18 cellular contexts compared by ENCODE assay signal in the genomic region with DNA sequence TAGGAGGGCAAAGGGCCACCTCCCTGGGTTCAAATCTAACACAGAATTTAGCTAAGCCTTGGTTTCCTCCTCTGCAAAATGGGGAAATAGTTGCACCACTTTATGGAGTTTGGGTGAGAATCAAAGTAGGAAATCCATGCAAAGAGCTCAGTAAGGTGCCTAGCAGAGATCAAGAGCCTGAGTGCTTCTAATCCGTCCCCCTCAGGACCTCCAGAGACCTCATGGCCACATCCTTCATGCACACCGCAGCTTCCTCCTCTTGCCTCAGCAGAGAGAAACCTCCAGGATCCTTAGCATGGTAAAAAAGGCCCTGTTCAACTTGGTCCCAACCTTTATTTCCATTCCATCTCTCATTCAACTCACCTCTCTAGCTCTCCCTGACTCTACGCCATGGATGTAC. TPM values are rescaled to one million over a fixed set of nuclear protein-coding genes. Genes with fewer than 3 reads are reported as not detected.
DNase-seq lines count a peak whose midpoint lies in the region; ATAC-seq and TF ChIP-seq lines count a peak whose summit lies in the region.
"Had no signal": no experiment of that assay in that cellular context is flagged by ENCODE, and none has a peak within 500 bp of the region (broad histone marks: within the 10 kb centered on the region; RNA-seq: fewer than 3 reads in every experiment).

No MANE protein-coding gene starts in this region.

- H4K5ac ChIP-seq in H9 (ENCODE audit: insufficient read length, low read depth, low read length) = no peak overlapping the region

- no CpG with 5 or more reads among the region's 3 CpGs for WGBS in H9 (ENCODE audit: extremely low coverage, insufficient read length, low lambda C conversion rate)
- WGBS in stomach, 5 donors = 76 to 92% (median 79%) methylated on average over 3 of the region's 3 CpGs

- H3K36me3 Mint-ChIP-seq in H9 (ENCODE audit: insufficient read depth in 1 of 3, low read depth in 3 of 3) = no peaks in the 10 kb centered on the region
- H3K36me3 Mint-ChIP-seq: naive thymus-derived CD4-positive, alpha-beta T cell had no signal

- peak overlapping the region; percentile 60 for H3T11ph ChIP-seq in H9 (ENCODE audit: low read length)

- H3K9ac ChIP-seq in H9 (ENCODE audit: extremely low read depth, insufficient read length, low read length) = no peak overlapping the region

- intact Hi-C loops in left lung (cut with DNase I) = no loop called here
- intact Hi-C loops in stomach (cut with DNase I; ENCODE audit: low total_unique reads) = no loop called here

- no peak overlapping the region for H2AK5ac ChIP-seq in H9 (ENCODE audit: insufficient read length, low read length)

- peak overlapping the region in 1 of 3 experiments; percentile 81; a peak in 1 of 7 replicates for H3K27ac Mint-ChIP-seq in H9
- H3K27ac Mint-ChIP-seq: naive thymus-derived CD4-positive, alpha-beta T cell had no signal

- H3K18ac ChIP-seq in H9 (ENCODE audit: insufficient read length, low read depth, low read length) = no peak overlapping the region

- no peak for ATAC-seq in left lung
- no peak for ATAC-seq in HG02759 (IDR thresholded peaks at IDR 0.05; ENCODE audit: unreplicated experiment)
- no peak for ATAC-seq in GM21390 (IDR thresholded peaks at IDR 0.05; ENCODE audit: unreplicated experiment)
- ATAC-seq: body of pancreas; naive thymus-derived CD4-positive, alpha-beta T cell had no signal

- H2BK120ac ChIP-seq in H9 (ENCODE audit: low read depth, low read length, poor library complexity, severe bottlenecking) = no peak overlapping the region

- no peaks in the 10 kb centered on the region for H3K23me2 ChIP-seq in H9 (ENCODE audit: insufficient read length, low read depth, low read length, poor library complexity, severe bottlenecking)

- H3K36me3 ChIP-seq in left lung (no peaks in the 10 kb centered on the region), stomach (no peaks in the 10 kb centered on the region)

- H3K9me3 Mint-ChIP-seq in H9 = no peaks in the 10 kb centered on the region
- H3K9me3 Mint-ChIP-seq: naive thymus-derived CD4-positive, alpha-beta T cell had no signal

- H4K91ac ChIP-seq in H9 (ENCODE audit: insufficient read length, low read depth, low read length) = no peak overlapping the region

- no peak overlapping the region for H3K56ac ChIP-seq in H9 (ENCODE audit: insufficient read length, low read depth, low read length)

- no peak for TF ChIP-seq POLR2A in stomach (IDR thresholded peaks at IDR 0.05)

- H3K9me3 ChIP-seq in H9 (ENCODE audit: control insufficient read depth, low read depth, low read length) (no peaks in the 10 kb centered on the region), left lung (no peaks in the 10 kb centered on the region), stomach (no peaks in the 10 kb centered on the region)
- H3K9me3 ChIP-seq: body of pancreas, SJCRH30 had no signal

- no peak overlapping the region for H3K4ac ChIP-seq in H9 (ENCODE audit: low read depth, low read length)

- no peak overlapping the region for H3K14ac ChIP-seq in H9 (ENCODE audit: insufficient read depth, low read length)

- H3K4me3 ChIP-seq in left lung = no peak overlapping the region
- H3K4me3 ChIP-seq in stomach = no peak overlapping the region
- H3K4me3 ChIP-seq: body of pancreas, SJCRH30 had no signal

- peaks cover 8% of the 10 kb centered on the region for H3K27me3 Mint-ChIP-seq in H9 (ENCODE audit: low read depth)

- H3K4me2 ChIP-seq in H9 (ENCODE audit: insufficient read depth, insufficient read length, low read length) = no peak overlapping the region

- H2BK20ac ChIP-seq in H9 (ENCODE audit: low read depth, low read length, poor library complexity, severe bottlenecking) = no peak overlapping the region

- no peak overlapping the region for H4K8ac ChIP-seq in H9 (replicated peaks; ENCODE audit: insufficient read length, low read depth, low read length)

- H3K4me1 Mint-ChIP-seq in H9 = peaks cover 57 to 61% of the 10 kb centered on the region in 2 experiments

- H3K23ac ChIP-seq in H9 (ENCODE audit: insufficient read length, low read depth, low read length) = no peak overlapping the region

- no peak overlapping the region for H3K27ac ChIP-seq in H9 (ENCODE audit: insufficient read length, low read depth, low read length)
- H3K27ac ChIP-seq in left lung = peak overlapping the region; percentile 53 to 61
- H3K27ac ChIP-seq in stomach = peak overlapping the region in 4 of 5 donors; percentile 59 to 87 (median 81)
- H3K27ac ChIP-seq: body of pancreas, SJCRH30 had no signal

- no peaks in the 10 kb centered on the region for H3K79me1 ChIP-seq in H9 (ENCODE audit: insufficient read depth, low read depth, low read length, poor library complexity, severe bottlenecking)

- TF ChIP-seq CTCF in H9 (conservative IDR thresholded peaks at IDR 0.05) (no peak), left lung (IDR thresholded peaks at IDR 0.05) (no peak), stomach (IDR thresholded peaks at IDR 0.05) (no peak)

- H4K20me1 ChIP-seq in H9 (ENCODE audit: control insufficient read depth, insufficient read depth, insufficient read length) = no peaks in the 10 kb centered on the region

- no peaks in the 10 kb centered on the region for H3K27me3 ChIP-seq in H9 (ENCODE audit: insufficient read depth, low read length)
- H3K27me3 ChIP-seq in left lung = no peaks in the 10 kb centered on the region
- no peaks in the 10 kb centered on the region for H3K27me3 ChIP-seq in stomach
- H3K27me3 ChIP-seq: body of pancreas, SJCRH30 had no signal

- H3K4me3 Mint-ChIP-seq in H9 = no peak overlapping the region
- H3K4me3 Mint-ChIP-seq: naive thymus-derived CD4-positive, alpha-beta T cell had no signal

- H3K79me2 ChIP-seq in H9 (ENCODE audit: insufficient read depth, low read length) = no peaks in the 10 kb centered on the region

- H2AFZ ChIP-seq in H9 (ENCODE audit: low read length) = no peak overlapping the region

- TF ChIP-seq EP300 in stomach (IDR thresholded peaks at IDR 0.05) = no peak

- H2BK15ac ChIP-seq in H9 (ENCODE audit: low read depth, low read length) = no peak overlapping the region

- no peak overlapping the region for H2BK5ac ChIP-seq in H9 (ENCODE audit: insufficient read length, low read length)

- peak overlapping the region; percentile 12 for H2BK12ac ChIP-seq in H9 (ENCODE audit: insufficient read length, low read depth, low read length)

- peaks cover 12% of the 10 kb centered on the region; the same call in 1 of the 2 replicates for H3K4me1 ChIP-seq in H9 (ENCODE audit: insufficient read depth, low read length)
- H3K4me1 ChIP-seq in left lung = peaks cover 19 to 25% of the 10 kb centered on the region in 2 donors
- H3K4me1 ChIP-seq in stomach = peaks cover 0 to 57% (median 41%) of the 10 kb centered on the region in 4 donors
- H3K4me1 ChIP-seq: body of pancreas had no signal

- DNase-seq in H9 (no peak), SKM-1 treated with dmso at 0.1 percent for 144 hours (lab: John Stamatoyannopoulos, UW; ENCODE audit: unreplicated experiment) (peak; percentile 77), left lung (no peak), stomach (no peak), DMS53 treated with DMSO at 0.1 percent for 48 hours (lab: John Stamatoyannopoulos, UW; ENCODE audit: unreplicated experiment) (no peak), SW 1271 (lab: John Stamatoyannopoulos, UW) (no peak)
- DNase-seq: activated CD8-positive, alpha-beta memory T cell treated with anti-CD3 and anti-CD28 coated beads, Interleukin-2, amount 50 U/mL, for 48 hours; body of pancreas; MM.1S; naive thymus-derived CD4-positive, alpha-beta T cell; NCI-H2029 treated with DMSO at 0.1 percent for 48 hours; NCI-H510A; posterior cingulate gyrus; SJCRH30; stimulated activated CD4-positive, alpha-beta T cell treated with anti-CD3 and anti-CD28 coated beads, Interleukin-15, amount 100 ng/mL, for 24 hours; T-helper 9 cell had no signal

RNA-seq across cellular contexts. Expression of a gene that starts 37.8 kb away (rescaled TPM):
- total RNA-seq in H9 (2021) = 41.0 and 46.3 TPM in 2 replicates
- total RNA-seq in left lung = 10 to 100 TPM; 42.9 to 59.9 TPM
- total RNA-seq in stomach = 10 to 100 TPM in 4 of 5 donors, 1 to 10 TPM in 1; 4.9 to 92.4 (median 19.3) TPM
- polyA plus RNA-seq in stomach = 1 to 10 TPM; 1.8 to 3.4 (median 3.1) TPM
- polyA plus RNA-seq: naive thymus-derived CD4-positive, alpha-beta T cell had no signal
